Comparison of ENCODE assay signal across 8 cellular contexts in genomic region chr6:110233769-110234374, GRCh38. TPM values are rescaled to one million over a fixed set of nuclear protein-coding genes. Genes with fewer than 3 reads are reported as not detected.
DNase-seq lines count a peak whose midpoint lies in the region; ATAC-seq and TF ChIP-seq lines count a peak whose summit lies in the region.

No MANE protein-coding gene starts in this region.

- no peaks in the 10 kb centered on the region for H3K9me3 ChIP-seq in left lung

- peak overlapping the region in 1 of 2 donors; percentile 1 for H3K27ac ChIP-seq in left lung

- H3K36me3 ChIP-seq in left lung = peaks cover 0 to 26% of the 10 kb centered on the region in 2 donors

- no peak for TF ChIP-seq POLR2A in NB4 (IDR thresholded peaks at IDR 0.05; ENCODE audit: extremely low read depth, insufficient read length)

- intact Hi-C loops in left lung (cut with DNase I) = no loop called here

- DNase-seq in NB4 (ENCODE audit: low read depth) (peak; percentile 32), left lung (no peak), NK-92 (lab: John Stamatoyannopoulos, UW; ENCODE audit: unreplicated experiment) (no peak), SHP77 treated with DMSO at 0.1 percent for 48 hours (lab: John Stamatoyannopoulos, UW) (no peak), AML-193 (lab: John Stamatoyannopoulos, UW) (no peak), NCI-H2171 (lab: John Stamatoyannopoulos, UW) (no peak)

- TF ChIP-seq CTCF in NB4 (IDR thresholded peaks at IDR 0.05; ENCODE audit: low read depth, low read length) = no peak
- no peak for TF ChIP-seq CTCF in left lung (IDR thresholded peaks at IDR 0.05)

- H3K4me1 ChIP-seq in left lung = no peaks in the 10 kb centered on the region

- H3K27me3 ChIP-seq in left lung = no peaks in the 10 kb centered on the region

- H3K4me3 ChIP-seq in NB4 (ENCODE audit: low read depth, low read length) (no peak overlapping the region), left lung (no peak overlapping the region)

- ATAC-seq in GM18861 (IDR thresholded peaks at IDR 0.05; ENCODE audit: unreplicated experiment) = peak; percentile 97
- ATAC-seq in HG02588 (IDR thresholded peaks at IDR 0.05; ENCODE audit: unreplicated experiment) = peak; percentile 96
- peak; percentile 73 for ATAC-seq in left lung

RNA-seq across cellular contexts. Expression of gene CDC40, which starts 53.6 kb away (rescaled TPM):
- total RNA-seq in left lung = 10 to 100 TPM; 23.4 to 25.9 TPM

RNA-seq across cellular contexts. Expression of gene WASF1, which starts 54.4 kb away (rescaled TPM):
- 1 to 10 TPM; 5.5 to 6.3 TPM for total RNA-seq in left lung
